Comparison of ENCODE assay signal across 10 cellular contexts in the genomic region with DNA sequence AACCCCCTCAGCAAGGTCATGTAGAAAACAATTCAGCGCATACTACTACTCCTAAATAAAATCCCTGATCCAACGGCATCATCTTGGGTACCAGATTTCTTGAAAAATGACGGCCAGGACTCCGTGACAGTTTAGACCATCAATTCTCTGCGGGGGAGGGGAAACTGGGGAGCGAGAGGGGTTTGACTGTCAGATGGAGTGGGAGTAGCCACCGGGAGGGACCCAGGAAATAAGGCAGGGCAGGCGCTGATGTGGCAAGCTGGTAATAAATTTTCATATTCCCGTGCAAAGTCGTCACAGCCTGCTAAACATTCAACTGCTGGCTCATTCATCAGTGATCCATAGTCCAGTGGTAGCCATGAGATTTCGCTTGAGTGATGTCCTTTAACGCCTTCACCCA. TPM values are rescaled to one million over a fixed set of nuclear protein-coding genes. Genes with fewer than 3 reads are reported as not detected.
A peak's percentile ranks its signal among the peaks of the same experiment; 100 is the strongest.
DNase-seq lines count a peak whose midpoint lies in the region; ATAC-seq, FAIRE-seq and TF ChIP-seq lines count a peak whose summit lies in the region.
"Had no signal": no experiment of that assay in that cellular context is flagged by ENCODE, and none has a peak within 500 bp of the region (broad histone marks: within the 10 kb centered on the region; RNA-seq: fewer than 3 reads in every experiment).

No MANE protein-coding gene starts in this region.

- WGBS in A549 (ENCODE audit: missing lambda C conversion rate), result 7% methylated on average over 12 of the region's 12 CpGs
- WGBS in HUES64, result 40% methylated on average over 12 of the region's 12 CpGs
- WGBS in mesenchymal stem cell, result 45% methylated on average over 11 of the region's 12 CpGs

- DNase-seq in A549 (ENCODE audit: low read depth in 1 of 2, low spot score in 1 of 2) (no peak), caudate nucleus (lab: John Stamatoyannopoulos, UW) (peak in 10 of 61 donors; percentile 4 to 64 (median 36)), mesenchymal stem cell (no peak)
- no peak for DNase-seq in stimulated activated naive CD4-positive, alpha-beta T cell (lab: John Stamatoyannopoulos, UW)
- no peak for DNase-seq in stimulated activated CD4-positive, alpha-beta T cell treated with anti-CD3 and anti-CD28 coated beads, Interleukin-4, amount 100 ng/mL, for 1 hour
- no peak for DNase-seq in activated CD4-positive, alpha-beta T cell treated with anti-CD3 and anti-CD28 coated beads for 1 hour
- DNase-seq: AML-193 had no signal

- H2AFZ ChIP-seq in mesenchymal stem cell (ENCODE audit: low read depth, low read length), result no peak overlapping the region

- H3K4me2 ChIP-seq in A549 (peak overlapping the region; percentile 72), mesenchymal stem cell (ENCODE audit: low read length, poor library complexity, severe bottlenecking) (peak overlapping the region; percentile 95)

- no peak overlapping the region for H3K27ac ChIP-seq in A549
- H3K27ac ChIP-seq in HUES64 (ENCODE audit: low read depth, low read length), result no peak overlapping the region
- peak overlapping the region; percentile 58 for H3K27ac ChIP-seq in caudate nucleus (ENCODE audit: low read depth, low read length)
- H3K27ac ChIP-seq in mesenchymal stem cell (ENCODE audit: low read length, poor library complexity, severe bottlenecking), result no peak overlapping the region

- no peak overlapping the region for H2BK120ac ChIP-seq in mesenchymal stem cell (ENCODE audit: low read depth, low read length)

- peaks cover 39% of the 10 kb centered on the region for H3K27me3 ChIP-seq in HUES64 (ENCODE audit: insufficient read depth, low read length)
- peaks cover 0 to 17% of the 10 kb centered on the region in 2 experiments for H3K27me3 ChIP-seq in mesenchymal stem cell (ENCODE audit: control insufficient read depth in 1 of 2, insufficient read depth in 1 of 2, low read length in 2 of 2)

- TF ChIP-seq EP300 in A549 (IDR thresholded peaks at IDR 0.05), result no peak

- H3K18ac ChIP-seq in mesenchymal stem cell (ENCODE audit: low read depth in 1 of 2, low read length in 2 of 2), result no peak overlapping the region

- no peak overlapping the region for H2BK5ac ChIP-seq in mesenchymal stem cell (ENCODE audit: low read depth, low read length, poor library complexity, severe bottlenecking)

- H3K9me3 ChIP-seq in A549 (no peaks in the 10 kb centered on the region), HUES64 (ENCODE audit: insufficient read depth, low read depth, low read length) (no peaks in the 10 kb centered on the region), mesenchymal stem cell (ENCODE audit: control insufficient read depth, low read length) (no peaks in the 10 kb centered on the region)
- H3K9me3 ChIP-seq: HAP-1 had no signal

- H3K79me1 ChIP-seq in mesenchymal stem cell (replicated peaks; ENCODE audit: low read length, poor library complexity, severe bottlenecking), result no peaks in the 10 kb centered on the region

- H4K8ac ChIP-seq in mesenchymal stem cell (ENCODE audit: low read length), result no peak overlapping the region

- no peaks in the 10 kb centered on the region for H3K36me3 ChIP-seq in HUES64 (ENCODE audit: insufficient read depth, low read length)
- no peaks in the 10 kb centered on the region for H3K36me3 ChIP-seq in mesenchymal stem cell (ENCODE audit: control insufficient read depth in 1 of 2, insufficient read depth in 2 of 2, low read depth in 1 of 2, low read length in 2 of 2)
- H3K36me3 ChIP-seq: HAP-1 had no signal

- no peak overlapping the region for H3K23ac ChIP-seq in mesenchymal stem cell (ENCODE audit: low read length in 2 of 2)

- FAIRE-seq in A549 (lab: Jason Lieb, UNC), result no peak

- no peaks in the 10 kb centered on the region for H3K4me1 ChIP-seq in A549
- H3K4me1 ChIP-seq in HUES64 (ENCODE audit: insufficient read depth, low read length), result no peaks in the 10 kb centered on the region
- H3K4me1 ChIP-seq in mesenchymal stem cell (ENCODE audit: control insufficient read depth, insufficient read depth, low read depth, low read length), result peaks cover 5% of the 10 kb centered on the region
- H3K4me1 ChIP-seq: HAP-1 had no signal

- TF ChIP-seq POLR2A in A549 (IDR thresholded peaks at IDR 0.05; ENCODE audit: low read length), result no peak

- TF ChIP-seq RAD21 in A549 (conservative IDR thresholded peaks at IDR 0.05 in 1 of 2, IDR thresholded peaks at IDR 0.05 in 1 of 2), result no peak

- H4K91ac ChIP-seq in mesenchymal stem cell (ENCODE audit: low read length), result no peak overlapping the region

- ATAC-seq in A549, result peak; percentile 36 to 51; a peak in 4 of 6 replicates
- no peak for ATAC-seq in GM18858 (IDR thresholded peaks at IDR 0.05; ENCODE audit: unreplicated experiment)

- no peak for TF ChIP-seq CTCF in A549 (IDR thresholded peaks at IDR 0.05)

- POLR2A ChIA-PET in A549 (lab: Yijun Ruan, JAX), result no interaction called here

- no peak overlapping the region for H2BK12ac ChIP-seq in mesenchymal stem cell (ENCODE audit: low read length in 2 of 2)

- H3K4me3 ChIP-seq in A549 (peak overlapping the region; percentile 28; the same call in 2 of the 3 replicates), HUES64 (ENCODE audit: low read length) (peak overlapping the region; percentile 58), mesenchymal stem cell (ENCODE audit: insufficient read depth in 1 of 2, low read depth in 1 of 2, low read length in 2 of 2) (peak overlapping the region; percentile 34 to 76)
- H3K4me3 ChIP-seq: HAP-1 had no signal

- H2BK15ac ChIP-seq in mesenchymal stem cell (ENCODE audit: low read depth, poor library complexity, severe bottlenecking), result no peak overlapping the region

- no peak overlapping the region for H2AK5ac ChIP-seq in mesenchymal stem cell (ENCODE audit: low read length, severe bottlenecking)

- no peak overlapping the region for H3K9ac ChIP-seq in HUES64 (ENCODE audit: low read depth, low read length)
- H3K9ac ChIP-seq in mesenchymal stem cell (ENCODE audit: low read length), result peak overlapping the region; percentile 19

- no peak overlapping the region for H3K14ac ChIP-seq in mesenchymal stem cell (ENCODE audit: low read length in 2 of 2)

- CTCF ChIA-PET in A549 (lab: Yijun Ruan, JAX), result no interaction called here

- H3K4ac ChIP-seq in mesenchymal stem cell (ENCODE audit: low read depth in 1 of 2, low read length in 2 of 2), result no peak overlapping the region

TF ChIP-seq in A549, 52 proteins besides CTCF, POLR2A, EP300 and RAD21:
- TF ChIP-seq GATA3 (IDR thresholded peaks at IDR 0.05; ENCODE audit: borderline replicate concordance) (no peak), FOSB (CRISPR knock-in tag; IDR thresholded peaks at IDR 0.05) (no peak), FOSL2 (IDR thresholded peaks at IDR 0.05) (no peak), FOSL2 (CRISPR knock-in tag; IDR thresholded peaks at IDR 0.05) (no peak), KDM5A (IDR thresholded peaks at IDR 0.05) (no peak), HOXB13 (CRISPR knock-in tag; IDR thresholded peaks at IDR 0.05; ENCODE audit: low read depth) (no peak)

RNA-seq across cellular contexts. Expression of a gene that starts 0.4 kb away (rescaled TPM):
- 0.07 TPM in 1 of 2 replicates, not detected in the other for polyA plus RNA-seq in A549 (2011; rRNA removed)
- polyA plus RNA-seq in A549 (2012; cell fraction: cytosol; rRNA removed), result not detected in 2 replicates
- polyA plus RNA-seq in A549 (2012; cell fraction: nucleus; rRNA removed), result not detected in 2 replicates
- not detected in 3 replicates for polyA plus RNA-seq in A549 (2017; fragmentation: RNase III; extraction: RNeasy Plus Mini Kit Qiagen cat#74134 plus additional on column Dnase treatment)
- not detected in 2 replicates for polyA minus RNA-seq in A549 (2011; rRNA and poly(A)+ RNA removed)
- 0.40 TPM for polyA plus RNA-seq in HUES64 (2013, experiment 1 of 2)
- 1.0 TPM for polyA plus RNA-seq in HUES64 (2013, experiment 2 of 2)
- polyA plus RNA-seq in mesenchymal stem cell (2013, experiment 1 of 2), result 0.28 TPM
- polyA plus RNA-seq in mesenchymal stem cell (2013, experiment 2 of 2), result 0.27 TPM
